Comparison of ENCODE assay signal across 1 cellular context in genomic region chr16:50265716-50266336, GRCh38.
TF ChIP-seq lines count a peak whose summit lies in the region.

No MANE protein-coding gene starts in this region.

TF ChIP-seq in HepG2, 621 proteins besides CTCF, POLR2A, EP300 and RAD21:
- peak; percentile 6 for TF ChIP-seq MED8 (CRISPR knock-in tag; IDR thresholded peaks at IDR 0.05; ENCODE audit: insufficient replicate concordance)
- TF ChIP-seq, protein P1, sequence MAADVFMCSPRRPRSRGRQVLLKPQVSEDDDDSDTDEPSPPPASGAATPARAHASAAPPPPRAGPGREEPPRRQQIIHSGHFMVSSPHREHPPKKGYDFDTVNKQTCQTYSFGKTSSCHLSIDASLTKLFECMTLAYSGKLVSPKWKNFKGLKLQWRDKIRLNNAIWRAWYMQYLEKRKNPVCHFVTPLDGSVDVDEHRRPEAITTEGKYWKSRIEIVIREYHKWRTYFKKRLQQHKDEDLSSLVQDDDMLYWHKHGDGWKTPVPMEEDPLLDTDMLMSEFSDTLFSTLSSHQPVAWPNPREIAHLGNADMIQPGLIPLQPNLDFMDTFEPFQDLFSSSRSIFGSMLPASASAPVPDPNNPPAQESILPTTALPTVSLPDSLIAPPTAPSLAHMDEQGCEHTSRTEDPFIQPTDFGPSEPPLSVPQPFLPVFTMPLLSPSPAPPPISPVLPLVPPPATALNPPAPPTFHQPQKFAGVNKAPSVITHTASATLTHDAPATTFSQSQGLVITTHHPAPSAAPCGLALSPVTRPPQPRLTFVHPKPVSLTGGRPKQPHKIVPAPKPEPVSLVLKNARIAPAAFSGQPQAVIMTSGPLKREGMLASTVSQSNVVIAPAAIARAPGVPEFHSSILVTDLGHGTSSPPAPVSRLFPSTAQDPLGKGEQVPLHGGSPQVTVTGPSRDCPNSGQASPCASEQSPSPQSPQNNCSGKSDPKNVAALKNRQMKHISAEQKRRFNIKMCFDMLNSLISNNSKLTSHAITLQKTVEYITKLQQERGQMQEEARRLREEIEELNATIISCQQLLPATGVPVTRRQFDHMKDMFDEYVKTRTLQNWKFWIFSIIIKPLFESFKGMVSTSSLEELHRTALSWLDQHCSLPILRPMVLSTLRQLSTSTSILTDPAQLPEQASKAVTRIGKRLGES (CRISPR knock-in tag; IDR thresholded peaks at IDR 0.05; ENCODE audit: borderline replicate concordance), result no peak
TF ChIP-seq in HepG2: peak in this region for 1.
